In genomic region chr12:56633465-56634241, GRCh38 we compare ENCODE assay signal across 7 cellular contexts. TPM values are rescaled to one million over a fixed set of nuclear protein-coding genes. Genes with fewer than 3 reads are reported as not detected.
DNase-seq lines count a peak whose midpoint lies in the region; ATAC-seq lines count a peak whose summit lies in the region.

No MANE protein-coding gene starts in this region.

- no peaks in the 10 kb centered on the region for H3K9me3 ChIP-seq in HUES64 (ENCODE audit: insufficient read depth, low read depth, low read length)
- H3K9me3 ChIP-seq in iPS-18c (ENCODE audit: control insufficient read depth, insufficient read depth, low read length) = no peaks in the 10 kb centered on the region

- peaks cover 38% of the 10 kb centered on the region for H3K4me1 Mint-ChIP-seq in activated T-helper 17 cell treated with anti-CD3 and anti-CD28 coated beads, Interleukin-2, amount 50 U/mL, for 72 hours
- peaks cover 78% of the 10 kb centered on the region for H3K4me1 Mint-ChIP-seq in stimulated activated memory B cell treated with anti-CD40 and anti-IgM and Interleukin-4, amounts not matched to agents 10 μg/mL and 1 μg/mL and 100 μg/mL, for 72 hours

- no peaks in the 10 kb centered on the region for H3K27me3 Mint-ChIP-seq in activated T-helper 17 cell treated with anti-CD3 and anti-CD28 coated beads, Interleukin-2, amount 50 U/mL, for 72 hours
- no peaks in the 10 kb centered on the region for H3K27me3 Mint-ChIP-seq in stimulated activated memory B cell treated with anti-CD40 and anti-IgM and Interleukin-4, amounts not matched to agents 10 μg/mL and 1 μg/mL and 100 μg/mL, for 72 hours

- H3K4me3 ChIP-seq in HUES64 (ENCODE audit: low read length) (peak overlapping the region; percentile 80), iPS-18c (ENCODE audit: insufficient read depth, low read depth, low read length) (peak overlapping the region; percentile 82; the same call in 1 of the 2 replicates)

- H3K27ac ChIP-seq in HUES64 (ENCODE audit: low read depth, low read length) = peak overlapping the region; percentile 36; the same call in 1 of the 2 replicates

- no peaks in the 10 kb centered on the region for H3K9me3 Mint-ChIP-seq in activated T-helper 17 cell treated with anti-CD3 and anti-CD28 coated beads, Interleukin-2, amount 50 U/mL, for 72 hours
- no peaks in the 10 kb centered on the region for H3K9me3 Mint-ChIP-seq in stimulated activated memory B cell treated with anti-CD40 and anti-IgM and Interleukin-4, amounts not matched to agents 10 μg/mL and 1 μg/mL and 100 μg/mL, for 72 hours

- no peaks in the 10 kb centered on the region for H3K27me3 ChIP-seq in HUES64 (ENCODE audit: insufficient read depth, low read length)

- no peak for DNase-seq in globus pallidus (ENCODE audit: low spot score)

- H3K36me3 Mint-ChIP-seq in activated T-helper 17 cell treated with anti-CD3 and anti-CD28 coated beads, Interleukin-2, amount 50 U/mL, for 72 hours (ENCODE audit: low read depth) = peaks cover 67% of the 10 kb centered on the region
- peaks cover 12% of the 10 kb centered on the region for H3K36me3 Mint-ChIP-seq in stimulated activated memory B cell treated with anti-CD40 and anti-IgM and Interleukin-4, amounts not matched to agents 10 μg/mL and 1 μg/mL and 100 μg/mL, for 72 hours

- peaks cover 35% of the 10 kb centered on the region for H3K4me1 ChIP-seq in HUES64 (ENCODE audit: insufficient read depth, low read length)

- H3K36me3 ChIP-seq in HUES64 (ENCODE audit: insufficient read depth, low read length) = peaks cover 16% of the 10 kb centered on the region

- H3K27ac Mint-ChIP-seq in activated T-helper 17 cell treated with anti-CD3 and anti-CD28 coated beads, Interleukin-2, amount 50 U/mL, for 72 hours = peak overlapping the region; percentile 98
- H3K27ac Mint-ChIP-seq in stimulated activated memory B cell treated with anti-CD40 and anti-IgM and Interleukin-4, amounts not matched to agents 10 μg/mL and 1 μg/mL and 100 μg/mL, for 72 hours = peak overlapping the region; percentile 90

- H3K9ac ChIP-seq in HUES64 (ENCODE audit: low read depth, low read length) = no peak overlapping the region

- peak overlapping the region; percentile 83 for H3K4me3 Mint-ChIP-seq in activated T-helper 17 cell treated with anti-CD3 and anti-CD28 coated beads, Interleukin-2, amount 50 U/mL, for 72 hours
- H3K4me3 Mint-ChIP-seq in stimulated activated memory B cell treated with anti-CD40 and anti-IgM and Interleukin-4, amounts not matched to agents 10 μg/mL and 1 μg/mL and 100 μg/mL, for 72 hours = peak overlapping the region; percentile 90

- no peak for ATAC-seq in activated T-helper 17 cell treated with anti-CD3 and anti-CD28 coated beads, Interleukin-2, amount 50 U/mL, for 72 hours (replicated peaks)
- ATAC-seq in stimulated activated memory B cell treated with anti-CD40 and anti-IgM and Interleukin-4, amounts not matched to agents 10 μg/mL and 1 μg/mL and 100 μg/mL, for 72 hours = no peak
- no peak for ATAC-seq in HG03045 (IDR thresholded peaks at IDR 0.05; ENCODE audit: unreplicated experiment)
- no peak for ATAC-seq in HG03039 (IDR thresholded peaks at IDR 0.05; ENCODE audit: unreplicated experiment)

- 39% methylated on average over 13 of the region's 13 CpGs for whole genome bisulfite sequencing in HUES64

RNA-seq across cellular contexts. Expression of gene BAZ2A, which starts 3.5 kb away (rescaled TPM):
- polyA plus RNA-seq in HUES64 (2013, experiment 1 of 2) = 53.3 TPM
- 58.5 TPM for polyA plus RNA-seq in HUES64 (2013, experiment 2 of 2)
- total RNA-seq in activated T-helper 17 cell treated with anti-CD3 and anti-CD28 coated beads, Interleukin-2, amount 50 U/mL, for 72 hours = 100 to 1,000 TPM in 1 of 2 donors, 10 to 100 TPM in 1; 97.8 to 166 TPM

RNA-seq across cellular contexts. Expression of gene ATP5F1B, which starts 12.1 kb away (rescaled TPM):
- 774 TPM for polyA plus RNA-seq in HUES64 (2013, experiment 1 of 2)
- 792 TPM for polyA plus RNA-seq in HUES64 (2013, experiment 2 of 2)
- 100 to 1,000 TPM; 489 to 941 TPM for total RNA-seq in activated T-helper 17 cell treated with anti-CD3 and anti-CD28 coated beads, Interleukin-2, amount 50 U/mL, for 72 hours

RNA-seq across cellular contexts. Expression of gene PTGES3, which starts 54.4 kb away (rescaled TPM):
- polyA plus RNA-seq in HUES64 (2013, experiment 1 of 2) = 371 TPM
- 392 TPM for polyA plus RNA-seq in HUES64 (2013, experiment 2 of 2)
- 100 to 1,000 TPM; 278 to 391 TPM for total RNA-seq in activated T-helper 17 cell treated with anti-CD3 and anti-CD28 coated beads, Interleukin-2, amount 50 U/mL, for 72 hours
